ENCODE assay signal across 27 cellular contexts in the genomic region with DNA sequence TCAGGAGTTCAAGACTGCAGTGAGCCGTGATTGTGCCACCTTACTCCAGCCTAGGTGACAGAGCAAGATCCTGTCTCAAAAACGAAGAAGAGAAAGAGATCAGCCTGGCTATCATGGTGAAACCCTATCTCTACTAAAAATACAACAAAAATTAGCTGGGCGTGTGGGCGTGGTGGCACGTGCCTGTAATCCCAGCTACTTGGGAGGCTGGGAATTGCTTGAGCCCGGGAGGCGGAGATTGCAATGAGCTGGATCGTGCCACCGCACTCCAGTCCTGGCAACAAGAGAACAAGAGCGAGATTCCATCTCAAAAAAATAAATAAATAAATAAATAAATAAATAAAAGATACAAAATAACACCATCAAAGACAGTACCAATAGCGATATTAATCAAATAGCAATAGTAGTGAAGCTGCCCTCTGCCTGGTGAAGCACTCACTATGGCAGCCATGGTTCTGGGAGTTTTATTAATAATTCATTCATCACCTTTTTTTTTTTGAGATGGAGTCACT.
"Had no signal": no experiment of that assay in that cellular context is flagged by ENCODE, and none has a peak within 500 bp of the region (broad histone marks: within the 10 kb centered on the region; RNA-seq: fewer than 3 reads in every experiment).

No MANE protein-coding gene starts in this region.

- DNase-seq: islet precursor cell; left ventricle myocardium inferior; mesendoderm; naive B cell; natural killer cell; nephron progenitor cell; occipital lobe; ovary; retina; right cardiac atrium; stimulated activated CD4-positive, alpha-beta T cell treated with anti-CD3 and anti-CD28 coated beads, Interleukin-1b, Interleukin-23, amount 100 ng/mL, for 48 hours; stimulated activated CD4-positive, alpha-beta T cell treated with anti-CD3 and anti-CD28 coated beads, Interleukin-2, amount 100 ng/mL, for 48 hours; stimulated activated CD4-positive, alpha-beta T cell treated with anti-CD3 and anti-CD28 coated beads, Interleukin-4, amount 100 ng/mL, for 4 hours; stimulated activated CD8-positive, alpha-beta memory T cell treated with anti-CD3 and anti-CD28 coated beads, Interleukin-4, amount 100 ng/mL, for 48 hours; stimulated activated naive CD4-positive, alpha-beta T cell treated with Interleukin-2 at 50 U/mL for 16 hours; stimulated activated naive CD8-positive, alpha-beta T cell treated with anti-CD3 and anti-CD28 coated beads, Interleukin-15, amount 100 ng/mL, for 72 hours; testis; thyroid gland; transverse colon; upper lobe of right lung had no signal

- H3K4me1 ChIP-seq: neural progenitor cell had no signal

- H3K27ac ChIP-seq: hepatocyte, left ventricle myocardium inferior, neural progenitor cell, neutrophil, ovary, testis, upper lobe of right lung had no signal

- H3K36me3 ChIP-seq: neural progenitor cell, ovary, transverse colon had no signal

- H3K79me2 ChIP-seq: hepatocyte had no signal

- H3K9ac ChIP-seq: neural progenitor cell had no signal

- H2AFZ ChIP-seq: hepatocyte, neural progenitor cell had no signal

- H3K9me3 ChIP-seq: left ventricle myocardium inferior, neutrophil, ovary, testis, thyroid gland, transverse colon, upper lobe of right lung had no signal

- H3K4me3 ChIP-seq: hepatocyte, left ventricle myocardium inferior, lung, neural progenitor cell, ovary, smooth muscle cell, testis, thyroid gland, transverse colon, upper lobe of right lung had no signal

- H3K4me2 ChIP-seq: hepatocyte, neural progenitor cell, smooth muscle cell had no signal

- H3K27me3 ChIP-seq: hepatocyte, neutrophil, ovary, testis, thyroid gland, transverse colon, upper lobe of right lung had no signal

- ATAC-seq: natural killer cell; sciatic nerve; stimulated activated memory B cell treated with anti-CD40 and anti-IgM and Interleukin-4, amounts not matched to agents 10 μg/mL and 1 μg/mL and 100 μg/mL, for 72 hours; stimulated activated naive CD8-positive, alpha-beta T cell treated with anti-CD3 and anti-CD28 coated beads, Interleukin-15, amount 100 ng/mL, for 72 hours had no signal
